8 cellular contexts compared by ENCODE assay signal in genomic region chr13:114065141-114065925, GRCh38.
DNase-seq lines count a peak whose midpoint lies in the region; ATAC-seq, FAIRE-seq and TF ChIP-seq lines count a peak whose summit lies in the region.

No MANE protein-coding gene starts in this region.

- no peaks in the 10 kb centered on the region for H3K27me3 Mint-ChIP-seq in mesothelial cell of epicardium (ENCODE audit: low read depth)

- peak; percentile 90 for FAIRE-seq in endometrium (lab: Jason Lieb, UNC)

- peak overlapping the region; percentile 58 for H3K4me3 Mint-ChIP-seq in mesothelial cell of epicardium

- H3K9me3 Mint-ChIP-seq in mesothelial cell of epicardium, result no peaks in the 10 kb centered on the region

- H3K27ac Mint-ChIP-seq in mesothelial cell of epicardium, result peak overlapping the region; percentile 97

- TF ChIP-seq CTCF in GM10266 (IDR thresholded peaks at IDR 0.05; ENCODE audit: control insufficient read depth, insufficient read depth, low read depth, missing control alignments), result peak; percentile 6
- no peak for TF ChIP-seq CTCF in mesothelial cell of epicardium (IDR thresholded peaks at IDR 0.05; ENCODE audit: unreplicated experiment)

- peaks cover 45% of the 10 kb centered on the region for H3K4me1 Mint-ChIP-seq in mesothelial cell of epicardium

- peak; percentile 36 for ATAC-seq in HG03066 (IDR thresholded peaks at IDR 0.05; ENCODE audit: low read depth, unreplicated experiment)

- H3K36me3 Mint-ChIP-seq in mesothelial cell of epicardium, result no peaks in the 10 kb centered on the region

- DNase-seq in GM10266 (ENCODE audit: extremely low spot score), result peak; percentile 69
- DNase-seq in NOMO-1 treated with dmso at 0.1 percent for 144 hours (lab: John Stamatoyannopoulos, UW; ENCODE audit: unreplicated experiment), result peak; percentile 92
- peak; percentile 82 for DNase-seq in activated CD8-positive, alpha-beta memory T cell treated with anti-CD3 and anti-CD28 coated beads, Interleukin-2, amount 50 U/mL, for 4 hours
- DNase-seq in mesothelial cell of epicardium (ENCODE audit: low spot score in 2 of 2, unreplicated experiment in 2 of 2), result peak in 1 of 2 experiments; percentile 79
- peak; percentile 50 for DNase-seq in stimulated activated CD8-positive, alpha-beta memory T cell treated with anti-CD3 and anti-CD28 coated beads, Interleukin-15, amount 100 ng/mL, for 24 hours (ENCODE audit: low read depth)
- DNase-seq in NAMALWA (ENCODE audit: low spot score), result no peak
